In genomic region chr7:101308245-101309085, GRCh38 we compare ENCODE assay signal across 1 cellular context.
TF ChIP-seq lines count a peak whose summit lies in the region.

No MANE protein-coding gene starts in this region.

TF ChIP-seq in IMR-90, 13 proteins besides CTCF, POLR2A, EP300 and RAD21 (continued from another document):
- TF ChIP-seq USF2 (IDR thresholded peaks at IDR 0.05; ENCODE audit: low read depth, low read length) (no peak), ELK1 (IDR thresholded peaks at IDR 0.05; ENCODE audit: borderline replicate concordance, low read depth, low read length) (no peak), MXI1 (IDR thresholded peaks at IDR 0.05; ENCODE audit: borderline replicate concordance, low read depth, low read length) (no peak), NFE2L2 (IDR thresholded peaks at IDR 0.05; ENCODE audit: low read depth, low read length) (no peak)
